9 cellular contexts compared by ENCODE assay signal in genomic region chr15:78620021-78620838, GRCh38. TPM values are rescaled to one million over a fixed set of nuclear protein-coding genes. Genes with fewer than 3 reads are reported as not detected.
DNase-seq lines count a peak whose midpoint lies in the region; ATAC-seq and TF ChIP-seq lines count a peak whose summit lies in the region.
"Had no signal": no experiment of that assay in that cellular context is flagged by ENCODE, and none has a peak within 500 bp of the region (broad histone marks: within the 10 kb centered on the region; RNA-seq: fewer than 3 reads in every experiment).

No MANE protein-coding gene starts in this region.

- H3K9me3 ChIP-seq in iPS-20b (ENCODE audit: insufficient read depth, low read depth, low read length) (no peaks in the 10 kb centered on the region), suprapubic skin (no peaks in the 10 kb centered on the region)

- H3K27me3 ChIP-seq in iPS-20b (ENCODE audit: insufficient read depth, low read length) (peaks cover 43% of the 10 kb centered on the region), suprapubic skin (peaks cover 54% of the 10 kb centered on the region)

- no peaks in the 10 kb centered on the region for H3K4me1 ChIP-seq in iPS-20b (ENCODE audit: insufficient read depth, low read length)
- peaks cover 19% of the 10 kb centered on the region for H3K4me1 ChIP-seq in suprapubic skin

- H3K9me3 Mint-ChIP-seq in activated T-helper 2 cell treated with anti-CD3 and anti-CD28 coated beads, Interferon-gamma antibody, Interleukin-2, Interleukin-4, amounts not matched to agents 10 μg/mL and 5 μg/mL and 100 μg/mL, durations not matched to agents 14 hours and 24 hours and 36 hours, result no peaks in the 10 kb centered on the region
- no peaks in the 10 kb centered on the region for H3K9me3 Mint-ChIP-seq in HFFc6

- peaks cover 3% of the 10 kb centered on the region for H3K4me1 Mint-ChIP-seq in activated T-helper 2 cell treated with anti-CD3 and anti-CD28 coated beads, Interferon-gamma antibody, Interleukin-2, Interleukin-4, amounts not matched to agents 10 μg/mL and 5 μg/mL and 100 μg/mL, durations not matched to agents 14 hours and 24 hours and 36 hours (ENCODE audit: low read depth)
- H3K4me1 Mint-ChIP-seq in HFFc6 (ENCODE audit: low read depth), result peaks cover 8% of the 10 kb centered on the region

- no peak overlapping the region for H3K27ac Mint-ChIP-seq in activated T-helper 2 cell treated with anti-CD3 and anti-CD28 coated beads, Interferon-gamma antibody, Interleukin-2, Interleukin-4, amounts not matched to agents 10 μg/mL and 5 μg/mL and 100 μg/mL, durations not matched to agents 14 hours and 24 hours and 36 hours
- H3K27ac Mint-ChIP-seq in HFFc6, result no peak overlapping the region

- H3K9ac ChIP-seq in iPS-20b (ENCODE audit: low read depth, low read length), result no peak overlapping the region

- 0% methylated on average over 5 of the region's 82 CpGs for WGBS in suprapubic skin

- TF ChIP-seq CTCF in suprapubic skin (IDR thresholded peaks at IDR 0.05), result no peak
- TF ChIP-seq CTCF in HFFc6 (IDR thresholded peaks at IDR 0.05), result no peak; the same call in 1 of the 2 replicates

- TF ChIP-seq POLR2A in suprapubic skin (IDR thresholded peaks at IDR 0.05), result no peak

- ATAC-seq in GM21515 (IDR thresholded peaks at IDR 0.05; ENCODE audit: unreplicated experiment), result no peak

- peaks cover 46% of the 10 kb centered on the region for H3K27me3 Mint-ChIP-seq in activated T-helper 2 cell treated with anti-CD3 and anti-CD28 coated beads, Interferon-gamma antibody, Interleukin-2, Interleukin-4, amounts not matched to agents 10 μg/mL and 5 μg/mL and 100 μg/mL, durations not matched to agents 14 hours and 24 hours and 36 hours (ENCODE audit: low read depth)
- H3K27me3 Mint-ChIP-seq in HFFc6 (ENCODE audit: insufficient read depth), result peaks cover 46% of the 10 kb centered on the region

- intact Hi-C loops in activated T-helper 2 cell treated with anti-CD3 and anti-CD28 coated beads, Interferon-gamma antibody, Interleukin-2, Interleukin-4, amounts not matched to agents 10 μg/mL and 5 μg/mL and 100 μg/mL, durations not matched to agents 14 hours and 24 hours and 36 hours (cut with micrococcal nuclease), result no loop called here

- TF ChIP-seq EP300 in suprapubic skin (IDR thresholded peaks at IDR 0.05), result no peak

- no peaks in the 10 kb centered on the region for H3K36me3 Mint-ChIP-seq in activated T-helper 2 cell treated with anti-CD3 and anti-CD28 coated beads, Interferon-gamma antibody, Interleukin-2, Interleukin-4, amounts not matched to agents 10 μg/mL and 5 μg/mL and 100 μg/mL, durations not matched to agents 14 hours and 24 hours and 36 hours (ENCODE audit: low read depth)
- no peaks in the 10 kb centered on the region for H3K36me3 Mint-ChIP-seq in HFFc6 (ENCODE audit: low read depth)

- H3K36me3 ChIP-seq in iPS-20b (ENCODE audit: insufficient read depth, low read depth, low read length), result no peaks in the 10 kb centered on the region
- H3K36me3 ChIP-seq in suprapubic skin, result no peaks in the 10 kb centered on the region

- H3K4me3 ChIP-seq in iPS-20b (ENCODE audit: low read length) (peak overlapping the region; percentile 67), suprapubic skin (peak overlapping the region; percentile 52)

- H3K27ac ChIP-seq in iPS-20b (ENCODE audit: low read length) (no peak overlapping the region), suprapubic skin (no peak overlapping the region)

- H3K4me3 Mint-ChIP-seq in activated T-helper 2 cell treated with anti-CD3 and anti-CD28 coated beads, Interferon-gamma antibody, Interleukin-2, Interleukin-4, amounts not matched to agents 10 μg/mL and 5 μg/mL and 100 μg/mL, durations not matched to agents 14 hours and 24 hours and 36 hours (ENCODE audit: low read depth), result peak overlapping the region; percentile 21
- H3K4me3 Mint-ChIP-seq in HFFc6, result no peak overlapping the region

- DNase-seq in NCI-H82 (lab: John Stamatoyannopoulos, UW), result peak; percentile 75
- no peak for DNase-seq in NCI-H82 treated with DMSO at 0.1 percent for 48 hours (lab: John Stamatoyannopoulos, UW; ENCODE audit: unreplicated experiment)
- DNase-seq in activated T-helper 2 cell treated with anti-CD3 and anti-CD28 coated beads, Interferon-gamma antibody, Interleukin-2, Interleukin-4, amounts not matched to agents 10 μg/mL and 5 μg/mL and 100 μg/mL, durations not matched to agents 14 hours and 24 hours and 36 hours (ENCODE audit: low spot score), result no peak
- peak in 1 of 2 donors; percentile 72 for DNase-seq in suprapubic skin (ENCODE audit: low spot score in 2 of 2)
- DNase-seq in HFFc6, result no peak
- no peak for DNase-seq in activated naive CD4-positive, alpha-beta T cell treated with Interleukin-2 at 50 U/mL for 16 hours

RNA-seq across cellular contexts. Expression of gene CHRNA3, which starts 0.6 kb away (rescaled TPM):
- total RNA-seq in activated T-helper 2 cell treated with anti-CD3 and anti-CD28 coated beads, Interferon-gamma antibody, Interleukin-2, Interleukin-4, amounts not matched to agents 10 μg/mL and 5 μg/mL and 100 μg/mL, durations not matched to agents 14 hours and 24 hours and 36 hours, result not detected in 2 replicates
- total RNA-seq in suprapubic skin, result 1 to 10 TPM in 2 of 4 donors, under 1 TPM in 1, not detected in 1; 0.70 to 1.9 (median 1.6) TPM
- not detected for total RNA-seq in HFFc6 (2021; fragmentation: NEBNext Ultra II Directional; extraction: Animal tissue kit (Norgen Biotek cat#: 25700))
- total RNA-seq: NCI-H460 had no signal

RNA-seq across cellular contexts. Expression of gene CHRNB4, which starts 20.8 kb away (rescaled TPM):
- total RNA-seq in activated T-helper 2 cell treated with anti-CD3 and anti-CD28 coated beads, Interferon-gamma antibody, Interleukin-2, Interleukin-4, amounts not matched to agents 10 μg/mL and 5 μg/mL and 100 μg/mL, durations not matched to agents 14 hours and 24 hours and 36 hours, result not detected in 2 replicates
- under 1 TPM in 1 of 4 donors, not detected in 3; 0.47 TPM for total RNA-seq in suprapubic skin
- total RNA-seq in HFFc6 (2021; fragmentation: NEBNext Ultra II Directional; extraction: Animal tissue kit (Norgen Biotek cat#: 25700)), result not detected

RNA-seq across cellular contexts. Expression of gene CHRNA5, which starts 54.9 kb away (rescaled TPM):
- total RNA-seq in activated T-helper 2 cell treated with anti-CD3 and anti-CD28 coated beads, Interferon-gamma antibody, Interleukin-2, Interleukin-4, amounts not matched to agents 10 μg/mL and 5 μg/mL and 100 μg/mL, durations not matched to agents 14 hours and 24 hours and 36 hours, result 6.5 and 7.7 TPM in 2 replicates
- 1 to 10 TPM in 3 of 4 donors, under 1 TPM in 1; 0.72 to 2.8 (median 1.4) TPM for total RNA-seq in suprapubic skin
- 1 to 10 TPM in 5 of 6 experiments, under 1 TPM in 1; 0.94 to 2.1 (median 1.6) TPM for total RNA-seq in HFFc6 (2021; fragmentation: NEBNext Ultra II Directional; extraction: Animal tissue kit (Norgen Biotek cat#: 25700))
